Comparison of ENCODE assay signal across 8 cellular contexts in the genomic region with DNA sequence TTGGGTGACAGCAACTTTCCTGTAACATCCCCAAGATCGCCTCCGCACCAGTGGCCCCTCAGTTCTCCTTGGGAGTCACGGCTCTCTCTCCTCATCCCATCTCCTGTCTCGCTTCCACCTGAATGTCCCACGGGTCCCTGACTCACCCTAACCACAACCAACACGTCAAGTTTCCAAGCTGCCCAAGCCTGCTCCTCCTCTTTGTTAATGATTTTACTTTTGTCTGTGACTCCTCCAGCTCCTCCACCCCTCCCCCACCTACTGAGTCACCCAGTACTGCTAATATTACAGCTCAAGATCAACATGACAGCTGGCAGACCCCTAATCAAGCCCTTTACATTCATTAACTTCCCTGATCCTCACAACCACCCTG. TPM values are rescaled to one million over a fixed set of nuclear protein-coding genes. Genes with fewer than 3 reads are reported as not detected.
DNase-seq lines count a peak whose midpoint lies in the region; ATAC-seq and TF ChIP-seq lines count a peak whose summit lies in the region.

No MANE protein-coding gene starts in this region.

- H3K4me1 ChIP-seq in GM23248 (ENCODE audit: insufficient read depth): peaks cover 12% of the 10 kb centered on the region

- no peaks in the 10 kb centered on the region for H3K9me3 ChIP-seq in GM23248 (ENCODE audit: low read depth)

- H3K27ac ChIP-seq in GM23248 (no peak overlapping the region), epithelial cell of prostate (peak overlapping the region; percentile 82)

- H2AFZ ChIP-seq in GM23248: no peak overlapping the region

- WGBS in GM23248 (ENCODE audit: low coverage in 1 of 2, low lambda C conversion rate in 2 of 2, missing lambda C conversion rate in 2 of 2), 2 experiments: 34% methylated on average over 6 of the region's 6 CpGs

- H4K20me1 ChIP-seq in GM23248 (ENCODE audit: insufficient read depth): no peaks in the 10 kb centered on the region

- 0 out of 2 replicates have a peak overlapping the region, but pooled peaks have one; percentile 6 for H3K9ac ChIP-seq in GM23248

- in situ Hi-C loops in GM23248 (cut with MboI): no loop called here

- no peaks in the 10 kb centered on the region for H3K36me3 ChIP-seq in GM23248 (ENCODE audit: low read depth)

- H3K4me2 ChIP-seq in GM23248 (ENCODE audit: unreplicated experiment): no peak overlapping the region

- ATAC-seq in SK-N-SH treated with all-trans-retinoic acid at 6 μM for 48 hours (peak; percentile 54), GM19351 (IDR thresholded peaks at IDR 0.05; ENCODE audit: unreplicated experiment) (no peak), HG03135 (IDR thresholded peaks at IDR 0.05; ENCODE audit: unreplicated experiment) (no peak)

- no peaks in the 10 kb centered on the region for H3K79me2 ChIP-seq in GM23248 (ENCODE audit: insufficient read depth)

- peaks cover 4% of the 10 kb centered on the region for H3F3A ChIP-seq in GM23248 (ENCODE audit: insufficient read depth)

- H3K27me3 ChIP-seq in GM23248 (replicated peaks; ENCODE audit: insufficient read depth): no peaks in the 10 kb centered on the region

- DNase-seq in GM23248 (peak; percentile 94), epithelial cell of prostate (ENCODE audit: low read depth, low spot score) (peak; percentile 97), DMS79 (lab: John Stamatoyannopoulos, UW) (no peak), NCI-H526 (lab: John Stamatoyannopoulos, UW) (no peak)
- peak; percentile 75 for DNase-seq in stimulated activated CD4-positive, alpha-beta T cell treated with anti-CD3 and anti-CD28 coated beads, Interleukin-15, amount 100 ng/mL, for 24 hours

- no peak overlapping the region for H3K4me3 ChIP-seq in GM23248

- no peaks in the 10 kb centered on the region for H3K9me2 ChIP-seq in GM23248 (ENCODE audit: insufficient read depth)

TF ChIP-seq in SK-N-SH treated with all-trans-retinoic acid at 6 μM for 48 hours, 23 proteins besides CTCF, POLR2A, EP300 and RAD21:
- TF ChIP-seq ESRRG (CRISPR knock-in tag; IDR thresholded peaks at IDR 0.05): no peak
- no peak for TF ChIP-seq PATZ1 (CRISPR knock-in tag; IDR thresholded peaks at IDR 0.05; ENCODE audit: borderline replicate concordance)
- TF ChIP-seq, protein P1, sequence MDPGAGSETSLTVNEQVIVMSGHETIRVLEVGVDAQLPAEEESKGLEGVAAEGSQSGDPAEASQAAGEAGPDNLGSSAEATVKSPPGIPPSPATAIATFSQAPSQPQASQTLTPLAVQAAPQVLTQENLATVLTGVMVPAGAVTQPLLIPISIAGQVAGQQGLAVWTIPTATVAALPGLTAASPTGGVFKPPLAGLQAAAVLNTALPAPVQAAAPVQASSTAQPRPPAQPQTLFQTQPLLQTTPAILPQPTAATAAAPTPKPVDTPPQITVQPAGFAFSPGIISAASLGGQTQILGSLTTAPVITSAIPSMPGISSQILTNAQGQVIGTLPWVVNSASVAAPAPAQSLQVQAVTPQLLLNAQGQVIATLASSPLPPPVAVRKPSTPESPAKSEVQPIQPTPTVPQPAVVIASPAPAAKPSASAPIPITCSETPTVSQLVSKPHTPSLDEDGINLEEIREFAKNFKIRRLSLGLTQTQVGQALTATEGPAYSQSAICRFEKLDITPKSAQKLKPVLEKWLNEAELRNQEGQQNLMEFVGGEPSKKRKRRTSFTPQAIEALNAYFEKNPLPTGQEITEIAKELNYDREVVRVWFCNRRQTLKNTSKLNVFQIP (CRISPR knock-in tag; IDR thresholded peaks at IDR 0.05; ENCODE audit: borderline replicate concordance, low read depth): no peak
- TF ChIP-seq ZNF70 (CRISPR knock-in tag; IDR thresholded peaks at IDR 0.05): no peak
- no peak for TF ChIP-seq OSR1 (CRISPR knock-in tag; IDR thresholded peaks at IDR 0.05)
- no peak for TF ChIP-seq ZNF8 (CRISPR knock-in tag; IDR thresholded peaks at IDR 0.05)
- TF ChIP-seq ISL1 (CRISPR knock-in tag; IDR thresholded peaks at IDR 0.05): no peak
- TF ChIP-seq ARNTL (CRISPR knock-in tag; IDR thresholded peaks at IDR 0.05; ENCODE audit: borderline replicate concordance, low read depth): no peak
- TF ChIP-seq TOX (CRISPR knock-in tag; IDR thresholded peaks at IDR 0.05; ENCODE audit: borderline replicate concordance): no peak
- TF ChIP-seq ZC3H10 (CRISPR knock-in tag; IDR thresholded peaks at IDR 0.05): no peak

RNA-seq across cellular contexts. Expression of gene BDH1, which starts 39.3 kb away (rescaled TPM):
- 0.38 and 3.4 TPM in 2 replicates for total RNA-seq in GM23248 (2014; rRNA removed; shearing (Covaris generic))
- polyA plus RNA-seq in GM23248 (2016; fragmentation: Nextera tagmentation; extraction: Ambion mirVana): 1.2 and 2.7 TPM in 2 replicates

Comparison
In these comparisons a context has a peak if more than half of its experiments do, and no peak if none do; other contexts are left out.
1. DNase-seq: peak in GM23248 (single experiment), epithelial cell of prostate (single experiment) and stimulated activated CD4-positive, alpha-beta T cell treated with anti-CD3 and anti-CD28 coated beads, Interleukin-15, amount 100 ng/mL, for 24 hours (single experiment); none in DMS79 (single experiment) and NCI-H526 (0 of 2).